Comparison of ENCODE assay signal across 17 cellular contexts in the genomic region with DNA sequence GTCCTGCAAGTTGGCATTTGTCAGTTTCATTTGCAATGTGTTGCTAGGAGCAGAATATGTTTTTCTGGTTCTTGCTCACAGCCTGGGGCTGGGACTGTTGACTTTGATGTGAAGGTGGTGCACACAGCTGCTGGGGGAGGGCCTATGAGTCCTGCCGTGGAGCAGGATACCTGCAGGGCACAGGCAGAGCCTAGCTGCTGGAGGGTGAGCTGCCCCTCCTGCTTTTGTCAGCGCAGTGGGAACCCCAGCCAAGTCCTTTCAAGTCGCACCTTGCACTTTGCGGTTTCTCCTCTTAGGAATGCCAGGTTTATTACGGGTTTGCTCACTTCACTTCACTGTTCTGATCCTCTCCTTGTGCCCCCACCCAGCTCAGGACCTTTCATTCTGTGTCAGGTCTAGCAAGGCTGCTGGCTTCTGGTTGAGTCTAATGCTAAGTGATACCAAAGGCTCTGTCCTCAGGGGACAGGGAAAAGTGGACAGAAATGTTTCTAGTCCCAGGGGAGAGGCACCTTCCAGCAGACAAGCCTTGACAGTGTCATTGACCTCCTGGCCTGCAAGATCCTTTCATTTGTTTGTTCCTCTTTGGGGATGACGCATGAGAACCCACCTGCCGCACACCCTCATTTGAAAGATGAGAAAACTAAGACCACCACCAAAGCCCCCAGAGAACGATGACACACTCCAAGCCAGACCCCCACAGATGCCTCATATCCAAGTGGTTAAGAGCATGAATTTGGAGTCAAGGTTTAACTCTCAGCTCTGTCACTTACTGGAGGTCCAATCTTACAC. TPM values are rescaled to one million over a fixed set of nuclear protein-coding genes. Genes with fewer than 3 reads are reported as not detected.
DNase-seq lines count a peak whose midpoint lies in the region; TF ChIP-seq lines count a peak whose summit lies in the region.
"Had no signal": no experiment of that assay in that cellular context is flagged by ENCODE, and none has a peak within 500 bp of the region (broad histone marks: within the 10 kb centered on the region; RNA-seq: fewer than 3 reads in every experiment).

No MANE protein-coding gene starts in this region.

- peaks cover 2% of the 10 kb centered on the region for H3K4me1 Mint-ChIP-seq in CD14-positive monocyte
- H3K4me1 Mint-ChIP-seq in activated CD4-positive, alpha-beta memory T cell treated with anti-CD3 and anti-CD28 coated beads for 36 hours (ENCODE audit: low read depth), result no peaks in the 10 kb centered on the region
- H3K4me1 Mint-ChIP-seq: stimulated activated naive CD8-positive, alpha-beta T cell treated with anti-CD3 and anti-CD28 coated beads, Interleukin-15, amount 100 ng/mL, for 72 hours had no signal

- CTCF ChIA-PET in RWPE1 (lab: Yijun Ruan, JAX), result interaction anchor here (0.5 to 1.3 kb wide), 6 partner anchors 8 to 769 kb away, joined by 3 to 6 read pairs (median 3); no protein-coding TSS in a partner anchor
- CTCF ChIA-PET in activated CD4-positive, alpha-beta memory T cell treated with anti-CD3 and anti-CD28 coated beads for 36 hours (lab: Charles Lee), result no interaction called here

- peaks cover 44 to 80% (median 44%) of the 10 kb centered on the region in 3 donors for H3K27me3 Mint-ChIP-seq in CD14-positive monocyte (ENCODE audit: low read depth in 3 of 3)
- H3K27me3 Mint-ChIP-seq in activated CD4-positive, alpha-beta memory T cell treated with anti-CD3 and anti-CD28 coated beads for 36 hours, result peaks cover 40% of the 10 kb centered on the region

- H3K9me3 Mint-ChIP-seq in CD14-positive monocyte, result peaks cover 0 to 5% (median 0%) of the 10 kb centered on the region in 7 donors
- H3K9me3 Mint-ChIP-seq in activated CD4-positive, alpha-beta memory T cell treated with anti-CD3 and anti-CD28 coated beads for 36 hours, result peaks cover 9% of the 10 kb centered on the region
- H3K9me3 Mint-ChIP-seq: stimulated activated naive CD8-positive, alpha-beta T cell treated with anti-CD3 and anti-CD28 coated beads, Interleukin-15, amount 100 ng/mL, for 72 hours had no signal

- DNase-seq in COR-L47 (lab: John Stamatoyannopoulos, UW) (peak; percentile 37), RWPE1 (ENCODE audit: low spot score) (peak; percentile 99), kidney tubule cell (ENCODE audit: low spot score) (peak; percentile 25), CD14-positive monocyte (ENCODE audit: low spot score) (no peak), SW 1271 (lab: John Stamatoyannopoulos, UW) (no peak), DMS114 treated with DMSO at 0.1 percent for 48 hours (lab: John Stamatoyannopoulos, UW; ENCODE audit: unreplicated experiment) (no peak)
- DNase-seq in Jurkat, Clone E6-1 (ENCODE audit: low read depth, low spot score), result peak; percentile 52
- DNase-seq in activated CD4-positive, alpha-beta memory T cell treated with anti-CD3 and anti-CD28 coated beads for 36 hours, result no peak
- DNase-seq: activated effector memory CD4-positive, alpha-beta T cell treated with anti-CD3 and anti-CD28 coated beads, Interleukin-2, amount 50 U/mL, for 16 hours; AML-193; cerebellar nuclear complex; HCEC 1CT; left ventricle myocardium inferior; stimulated activated CD4-positive, alpha-beta T cell treated with anti-CD3 and anti-CD28 coated beads, Interleukin-2, amount 100 ng/mL, for 24 hours; stimulated activated naive CD8-positive, alpha-beta T cell treated with anti-CD3 and anti-CD28 coated beads, Interleukin-15, amount 100 ng/mL, for 72 hours had no signal

- H3K36me3 Mint-ChIP-seq in CD14-positive monocyte, result no peaks in the 10 kb centered on the region
- no peaks in the 10 kb centered on the region for H3K36me3 Mint-ChIP-seq in activated CD4-positive, alpha-beta memory T cell treated with anti-CD3 and anti-CD28 coated beads for 36 hours

- H3K4me3 ChIP-seq in Jurkat, Clone E6-1 (ENCODE audit: low read length), result no peak overlapping the region
- H3K4me3 ChIP-seq: left ventricle myocardium inferior had no signal

- intact Hi-C loops in CD14-positive monocyte (cut with micrococcal nuclease), result no loop called here
- intact Hi-C loops in activated CD4-positive, alpha-beta memory T cell treated with anti-CD3 and anti-CD28 coated beads for 36 hours (cut with micrococcal nuclease), result no loop called here

- no peak for TF ChIP-seq CTCF in RWPE1 (conservative IDR thresholded peaks at IDR 0.05; ENCODE audit: low read depth)
- TF ChIP-seq CTCF in CD14-positive monocyte (IDR thresholded peaks at IDR 0.05), result no peak

- POLR2A ChIA-PET in RWPE1 (lab: Yijun Ruan, JAX; ENCODE audit: low non-redundant PET), result no interaction called here
- POLR2A ChIA-PET in activated CD4-positive, alpha-beta memory T cell treated with anti-CD3 and anti-CD28 coated beads for 36 hours (lab: Charles Lee), result no interaction called here

- no peak overlapping the region for H3K27ac Mint-ChIP-seq in CD14-positive monocyte
- H3K27ac Mint-ChIP-seq in activated CD4-positive, alpha-beta memory T cell treated with anti-CD3 and anti-CD28 coated beads for 36 hours, result no peak overlapping the region
- H3K27ac Mint-ChIP-seq: stimulated activated naive CD8-positive, alpha-beta T cell treated with anti-CD3 and anti-CD28 coated beads, Interleukin-15, amount 100 ng/mL, for 72 hours had no signal

- H3K4me3 Mint-ChIP-seq in CD14-positive monocyte, result peak overlapping the region in 1 of 2 donors; percentile 9
- H3K4me3 Mint-ChIP-seq in activated CD4-positive, alpha-beta memory T cell treated with anti-CD3 and anti-CD28 coated beads for 36 hours, result no peak overlapping the region
- H3K4me3 Mint-ChIP-seq: stimulated activated naive CD8-positive, alpha-beta T cell treated with anti-CD3 and anti-CD28 coated beads, Interleukin-15, amount 100 ng/mL, for 72 hours had no signal

- peak overlapping the region; percentile 79 for H3K27ac ChIP-seq in RWPE1
- H3K27ac ChIP-seq: left ventricle myocardium inferior had no signal

RNA-seq across cellular contexts. Expression of gene SPO11, which starts 2.7 kb away (rescaled TPM):
- polyA plus RNA-seq in Jurkat, Clone E6-1 (2012; ENCODE audit: insufficient read depth, insufficient read length), result not detected
- polyA plus RNA-seq in CD14-positive monocyte, result not detected
- not detected for total RNA-seq in activated CD4-positive, alpha-beta memory T cell treated with anti-CD3 and anti-CD28 coated beads for 36 hours
- total RNA-seq: fibroblast of villous mesenchyme, left ventricle myocardium inferior, omental fat pad had no signal

RNA-seq across cellular contexts. Expression of gene RAE1, which starts 24.2 kb away (rescaled TPM):
- 81.1 TPM for polyA plus RNA-seq in Jurkat, Clone E6-1 (2012; ENCODE audit: insufficient read depth, insufficient read length)
- polyA plus RNA-seq in CD14-positive monocyte, result 10 to 100 TPM; 15.8 to 21.7 TPM
- total RNA-seq in activated CD4-positive, alpha-beta memory T cell treated with anti-CD3 and anti-CD28 coated beads for 36 hours, result 10 to 100 TPM; 33.7 to 38.2 TPM

Comparison
In these comparisons a context has a peak if more than half of its experiments do, and no peak if none do; other contexts are left out.
1. DNase-seq: peak in COR-L47 (single experiment), Jurkat, Clone E6-1 (single experiment), RWPE1 (single experiment) and kidney tubule cell (single experiment); none in CD14-positive monocyte (single experiment), SW 1271 (0 of 2), DMS114 treated with DMSO at 0.1 percent for 48 hours (single experiment) and activated CD4-positive, alpha-beta memory T cell treated with anti-CD3 and anti-CD28 coated beads for 36 hours (single experiment).